Comparison of ENCODE assay signal across 9 cellular contexts in genomic region chr12:47207005-47207717, GRCh38.
A peak's percentile ranks its signal among the peaks of the same experiment; 100 is the strongest.
DNase-seq lines count a peak whose midpoint lies in the region; ATAC-seq, FAIRE-seq and TF ChIP-seq lines count a peak whose summit lies in the region.
"Had no signal": no experiment of that assay in that cellular context is flagged by ENCODE, and none has a peak within 500 bp of the region (broad histone marks: within the 10 kb centered on the region; RNA-seq: fewer than 3 reads in every experiment).

No MANE protein-coding gene starts in this region.

- no peaks in the 10 kb centered on the region for H3K27me3 Mint-ChIP-seq in activated CD8-positive, alpha-beta memory T cell treated with anti-CD3 and anti-CD28 coated beads, Interleukin-2, amount 10 ng/mL, durations not matched to agents 7 days and 5 days
- no peaks in the 10 kb centered on the region for H3K27me3 Mint-ChIP-seq in glutamatergic neuron (ENCODE audit: unreplicated experiment)

- H3K4me1 Mint-ChIP-seq in activated CD8-positive, alpha-beta memory T cell treated with anti-CD3 and anti-CD28 coated beads, Interleukin-2, amount 10 ng/mL, durations not matched to agents 7 days and 5 days: peaks cover 67% of the 10 kb centered on the region
- H3K4me1 Mint-ChIP-seq in glutamatergic neuron (ENCODE audit: low read depth, unreplicated experiment): peaks cover 3% of the 10 kb centered on the region

- FAIRE-seq in urothelium cell line (lab: Jason Lieb, UNC): no peak

- CTCF ChIA-PET in activated CD8-positive, alpha-beta memory T cell treated with anti-CD3 and anti-CD28 coated beads, Interleukin-2, amount 10 ng/mL, durations not matched to agents 7 days and 5 days (lab: Charles Lee): interaction anchor here (0.7 to 2.9 kb wide), 16 partner anchors 9 to 201 kb away, joined by 3 to 29 read pairs (median 4); partner anchors contain the start of genes AMIGO2 and PCED1B

- peak; percentile 66 for ATAC-seq in activated CD8-positive, alpha-beta memory T cell treated with anti-CD3 and anti-CD28 coated beads, Interleukin-2, amount 10 ng/mL, durations not matched to agents 7 days and 5 days
- ATAC-seq in HG02885 (IDR thresholded peaks at IDR 0.05; ENCODE audit: poor library complexity, unreplicated experiment): peak; percentile 48

- DNase-seq in activated CD8-positive, alpha-beta memory T cell treated with anti-CD3 and anti-CD28 coated beads, Interleukin-2, amount 10 ng/mL, durations not matched to agents 7 days and 5 days: peak; percentile 79
- DNase-seq in activated CD8-positive, alpha-beta memory T cell treated with anti-CD3 and anti-CD28 coated beads for 24 hours: no peak
- peak; percentile 97 for DNase-seq in NOMO-1 treated with DMSO at 0.1 percent for 48 hours (lab: John Stamatoyannopoulos, UW; ENCODE audit: unreplicated experiment)
- no peak for DNase-seq in epithelial cell of prostate (ENCODE audit: low read depth, low spot score)
- DNase-seq in urothelium cell line (ENCODE audit: low spot score): no peak
- no peak for DNase-seq in glutamatergic neuron
- no peak for DNase-seq in COLO668 (lab: John Stamatoyannopoulos, UW; ENCODE audit: unreplicated experiment)

- TF ChIP-seq CTCF in glutamatergic neuron (IDR thresholded peaks at IDR 0.05; ENCODE audit: partially characterized antibody, unreplicated experiment): no peak

- H3K36me3 Mint-ChIP-seq in activated CD8-positive, alpha-beta memory T cell treated with anti-CD3 and anti-CD28 coated beads, Interleukin-2, amount 10 ng/mL, durations not matched to agents 7 days and 5 days: peaks cover 46% of the 10 kb centered on the region
- no peaks in the 10 kb centered on the region for H3K36me3 Mint-ChIP-seq in glutamatergic neuron (ENCODE audit: unreplicated experiment)

- no peaks in the 10 kb centered on the region for H3K9me3 Mint-ChIP-seq in activated CD8-positive, alpha-beta memory T cell treated with anti-CD3 and anti-CD28 coated beads, Interleukin-2, amount 10 ng/mL, durations not matched to agents 7 days and 5 days (ENCODE audit: low read depth)
- peaks cover 2% of the 10 kb centered on the region for H3K9me3 Mint-ChIP-seq in glutamatergic neuron (ENCODE audit: unreplicated experiment)

- H3K27ac ChIP-seq in epithelial cell of prostate: peak overlapping the region; percentile 49
- H3K27ac ChIP-seq: C4-2B had no signal

- peak overlapping the region; percentile 64 for H3K4me3 Mint-ChIP-seq in activated CD8-positive, alpha-beta memory T cell treated with anti-CD3 and anti-CD28 coated beads, Interleukin-2, amount 10 ng/mL, durations not matched to agents 7 days and 5 days
- no peak overlapping the region for H3K4me3 Mint-ChIP-seq in glutamatergic neuron (ENCODE audit: unreplicated experiment)

- H3K27ac Mint-ChIP-seq in activated CD8-positive, alpha-beta memory T cell treated with anti-CD3 and anti-CD28 coated beads, Interleukin-2, amount 10 ng/mL, durations not matched to agents 7 days and 5 days: peak overlapping the region; percentile 92
- no peak overlapping the region for H3K27ac Mint-ChIP-seq in glutamatergic neuron (ENCODE audit: unreplicated experiment)

Comparison
In these comparisons a context has a peak if more than half of its experiments do, and no peak if none do; other contexts are left out.
1. DNase-seq: peak in activated CD8-positive, alpha-beta memory T cell treated with anti-CD3 and anti-CD28 coated beads, Interleukin-2, amount 10 ng/mL, durations not matched to agents 7 days and 5 days (single experiment) and NOMO-1 treated with DMSO at 0.1 percent for 48 hours (single experiment); none in activated CD8-positive, alpha-beta memory T cell treated with anti-CD3 and anti-CD28 coated beads for 24 hours (single experiment), epithelial cell of prostate (single experiment), urothelium cell line (single experiment), glutamatergic neuron (single experiment) and COLO668 (single experiment).